In the genomic region with DNA sequence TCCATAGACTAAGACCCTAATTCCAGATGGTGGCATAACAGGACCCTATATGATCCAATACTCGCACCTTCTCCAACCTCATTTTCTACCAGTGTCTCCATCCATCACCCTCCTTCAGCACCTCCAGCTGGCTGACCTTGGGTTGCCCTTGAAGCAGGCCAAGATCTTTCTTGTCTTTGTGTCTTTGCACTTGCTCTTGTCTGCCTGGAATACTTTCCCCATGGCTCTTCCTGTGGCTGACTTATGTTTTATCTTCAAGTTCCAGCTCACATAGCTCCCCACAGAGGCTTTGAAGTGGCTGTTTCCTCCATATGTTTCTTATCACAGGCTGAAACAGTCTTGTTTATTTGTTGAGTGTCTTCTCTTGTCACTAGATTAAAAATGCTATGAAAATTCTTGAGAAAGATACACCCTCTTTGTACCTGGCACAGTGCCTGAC, we compare ENCODE assay signal across 16 cellular contexts. TPM values are rescaled to one million over a fixed set of nuclear protein-coding genes. Genes with fewer than 3 reads are reported as not detected.
DNase-seq lines count a peak whose midpoint lies in the region; ATAC-seq and TF ChIP-seq lines count a peak whose summit lies in the region.
"Had no signal": no experiment of that assay in that cellular context is flagged by ENCODE, and none has a peak within 500 bp of the region (broad histone marks: within the 10 kb centered on the region; RNA-seq: fewer than 3 reads in every experiment).

No MANE protein-coding gene starts in this region.

- H3K4me3 ChIP-seq in AG10803 (ENCODE audit: low read length) (no peak overlapping the region), brain microvascular endothelial cell (ENCODE audit: low read depth, low read length) (no peak overlapping the region), right lobe of liver (no peak overlapping the region)

- no peaks in the 10 kb centered on the region for H3K9me3 ChIP-seq in right lobe of liver

- H3K36me3 ChIP-seq in brain microvascular endothelial cell (replicated peaks) (no peaks in the 10 kb centered on the region), right lobe of liver (no peaks in the 10 kb centered on the region)

- ATAC-seq in right lobe of liver (no peak), GM19328 (IDR thresholded peaks at IDR 0.05; ENCODE audit: unreplicated experiment) (no peak), foreskin keratinocyte (no peak)

- intact Hi-C loops in right lobe of liver (cut with DNase I), result no loop called here

- H3K4me1 ChIP-seq in right lobe of liver, result peaks cover 0 to 37% (median 10%) of the 10 kb centered on the region in 4 donors
- H3K4me1 ChIP-seq in foreskin keratinocyte, result peaks cover 8% of the 10 kb centered on the region

- TF ChIP-seq CTCF in AG10803 (conservative IDR thresholded peaks at IDR 0.05; ENCODE audit: low read length) (no peak), brain microvascular endothelial cell (IDR thresholded peaks at IDR 0.05; ENCODE audit: low read depth, low read length, missing control alignments) (no peak), right lobe of liver (IDR thresholded peaks at IDR 0.05) (no peak), foreskin keratinocyte (conservative IDR thresholded peaks at IDR 0.05) (no peak)

- DNase-seq in AG10803 (ENCODE audit: low read depth) (peak; percentile 61), KBM-7 (peak; percentile 18), brain microvascular endothelial cell (peak; percentile 60), right lobe of liver (no peak), SKM-1 treated with dmso at 0.1 percent for 144 hours (lab: John Stamatoyannopoulos, UW; ENCODE audit: unreplicated experiment) (no peak), cerebellar cortex (ENCODE audit: low spot score) (no peak), foreskin keratinocyte (no peak)
- DNase-seq: activated CD4-positive, CD25-positive, alpha-beta regulatory T cell; C1 segment of cervical spinal cord; GOT3; NCI-H1105; NCI-H446 treated with DMSO at 0.1 percent for 48 hours; occipital lobe had no signal

- TF ChIP-seq POLR2A in right lobe of liver (IDR thresholded peaks at IDR 0.05), result no peak

- H3K27me3 ChIP-seq in brain microvascular endothelial cell (replicated peaks) (no peaks in the 10 kb centered on the region), right lobe of liver (no peaks in the 10 kb centered on the region), foreskin keratinocyte (no peaks in the 10 kb centered on the region)

- no CpG with 5 or more reads among the region's 1 CpG for WGBS in right lobe of liver (ENCODE audit: insufficient coverage, low coverage, low lambda C conversion rate, missing lambda C conversion rate)

- H3K27ac ChIP-seq in brain microvascular endothelial cell (peak overlapping the region; percentile 32), right lobe of liver (peak overlapping the region; percentile 83 to 92 (median 86)), foreskin keratinocyte (no peak overlapping the region)
- H3K27ac ChIP-seq: epithelial cell of prostate, RWPE1 had no signal

- in situ Hi-C loops in KBM-7 (cut with MboI; ENCODE audit: low pct_unique_long_range_greater_than_20kb, low sequenced_read_pairs) (no loop called here), brain microvascular endothelial cell (cut with HindIII; ENCODE audit: low pct_ligation_motif_present, low sequenced_read_pairs) (no loop called here)

RNA-seq across cellular contexts. Expression of gene MMD, which starts 29.6 kb away (rescaled TPM):
- 10 to 100 TPM in 4 of 6 experiments, 1 to 10 TPM in 2; 2.8 to 17.2 (median 12.4) TPM for total RNA-seq in right lobe of liver
- 10.4 and 13.0 TPM in 2 replicates for total RNA-seq in foreskin keratinocyte
- polyA plus RNA-seq in foreskin keratinocyte, result 6.1 and 6.4 TPM in 2 replicates

Comparison
In these comparisons a context has a peak if more than half of its experiments do, and no peak if none do; other contexts are left out.
1. DNase-seq: peak in AG10803 (single experiment), KBM-7 (single experiment) and brain microvascular endothelial cell (single experiment); none in right lobe of liver (0 of 3), SKM-1 treated with dmso at 0.1 percent for 144 hours (single experiment), cerebellar cortex (single experiment) and foreskin keratinocyte (0 of 2).